Comparison of ENCODE assay signal across 14 cellular contexts in the genomic region with DNA sequence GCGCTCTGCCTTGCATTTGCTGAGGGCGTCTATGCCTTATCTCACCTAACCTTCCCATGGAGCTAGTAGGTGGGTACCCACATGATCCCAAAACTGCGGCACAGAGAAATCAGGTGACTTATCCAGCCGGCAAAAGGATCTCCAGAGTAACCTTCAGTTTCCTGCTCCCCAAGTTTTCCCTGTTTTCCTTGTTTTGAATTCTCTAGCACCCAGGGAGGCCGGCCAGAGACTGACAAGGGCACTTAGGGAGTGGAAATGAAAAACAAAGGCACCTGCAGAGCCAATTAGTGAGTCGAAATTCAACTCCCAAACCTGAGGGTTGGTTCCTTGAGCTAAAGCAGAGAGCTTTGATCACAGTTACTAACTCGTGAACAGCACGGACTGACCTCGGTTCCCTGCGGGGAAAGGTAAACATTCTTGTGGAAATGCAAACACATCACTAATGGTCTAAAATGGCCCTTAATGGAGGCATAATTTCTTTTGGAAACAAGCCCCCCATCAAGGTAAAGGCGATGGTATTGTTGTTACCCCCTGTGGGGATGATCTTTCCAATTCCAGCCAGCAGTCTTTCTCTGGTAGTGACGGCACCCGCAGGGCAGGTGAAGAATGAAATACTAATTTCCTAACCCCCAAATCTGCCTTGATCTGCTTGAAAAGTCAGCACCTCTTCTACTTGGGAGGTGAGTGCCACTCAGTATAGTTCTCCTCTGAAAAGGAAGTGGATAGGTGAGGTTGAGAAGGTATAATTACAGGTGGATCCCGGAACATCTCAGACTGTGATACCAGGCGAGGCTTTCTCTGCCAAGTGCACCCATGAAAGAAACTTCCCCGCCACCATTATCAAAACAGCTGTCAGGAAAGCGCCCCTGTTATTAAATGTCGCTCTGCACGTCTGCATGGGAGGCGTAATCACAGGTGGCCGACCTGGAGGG.
A peak's percentile ranks its signal among the peaks of the same experiment; 100 is the strongest.
DNase-seq lines count a peak whose midpoint lies in the region; ATAC-seq and TF ChIP-seq lines count a peak whose summit lies in the region.
"Had no signal": no experiment of that assay in that cellular context is flagged by ENCODE, and none has a peak within 500 bp of the region (broad histone marks: within the 10 kb centered on the region; RNA-seq: fewer than 3 reads in every experiment).

No MANE protein-coding gene starts in this region.

- H3K27ac Mint-ChIP-seq in type B pancreatic cell, result peak overlapping the region; percentile 50
- H3K27ac Mint-ChIP-seq: activated CD8-positive, alpha-beta T cell treated with anti-CD3 and anti-CD28 coated beads for 36 hours; CD4-positive, CD25-positive, alpha-beta regulatory T cell had no signal

- DNase-seq in NCI-H1105 (lab: John Stamatoyannopoulos, UW) (peak; percentile 98), NCI-H2196 (lab: John Stamatoyannopoulos, UW; ENCODE audit: unreplicated experiment) (peak; percentile 62), iPS DF 4.7 (ENCODE audit: extremely low read depth, low spot score) (peak; percentile 95), type B pancreatic cell (ENCODE audit: extremely low spot score, unreplicated experiment) (no peak), posterior vena cava (ENCODE audit: low spot score) (no peak), KBM-7 (no peak)
- DNase-seq: activated CD8-positive, alpha-beta T cell treated with anti-CD3 and anti-CD28 coated beads for 36 hours; activated effector memory CD4-positive, alpha-beta T cell treated with Interleukin-2 at 50 U/mL for 16 hours; body of pancreas; CD4-positive, CD25-positive, alpha-beta regulatory T cell; GOT3; naive B cell; NK-92 treated with Interleukin-12 subunit alpha and Interleukin-12 subunit beta, amount 100 ng/mL, for 24 hours had no signal

- intact Hi-C loops in posterior vena cava (cut with DNase I), result no loop called here

- in situ Hi-C loops in KBM-7 (cut with MboI; ENCODE audit: low pct_unique_long_range_greater_than_20kb, low sequenced_read_pairs), result no loop called here

- H3K27me3 Mint-ChIP-seq in type B pancreatic cell, result peaks cover 49% of the 10 kb centered on the region
- H3K27me3 Mint-ChIP-seq: CD4-positive, CD25-positive, alpha-beta regulatory T cell had no signal

- H3K9me3 Mint-ChIP-seq in type B pancreatic cell, result no peaks in the 10 kb centered on the region

- TF ChIP-seq CTCF in type B pancreatic cell (conservative IDR thresholded peaks at IDR 0.05), result no peak

- ATAC-seq in HG03520 (IDR thresholded peaks at IDR 0.05; ENCODE audit: unreplicated experiment), result no peak
- ATAC-seq: activated CD8-positive, alpha-beta T cell treated with anti-CD3 and anti-CD28 coated beads for 36 hours; body of pancreas had no signal

- peaks cover 7% of the 10 kb centered on the region for H3K4me1 Mint-ChIP-seq in type B pancreatic cell (ENCODE audit: unreplicated experiment)
- H3K4me1 Mint-ChIP-seq: CD4-positive, CD25-positive, alpha-beta regulatory T cell had no signal

- peak overlapping the region; percentile 74 for H3K4me3 Mint-ChIP-seq in type B pancreatic cell
- H3K4me3 Mint-ChIP-seq: activated CD8-positive, alpha-beta T cell treated with anti-CD3 and anti-CD28 coated beads for 36 hours; CD4-positive, CD25-positive, alpha-beta regulatory T cell had no signal

- no peaks in the 10 kb centered on the region for H3K36me3 Mint-ChIP-seq in type B pancreatic cell
- H3K36me3 Mint-ChIP-seq: CD4-positive, CD25-positive, alpha-beta regulatory T cell had no signal

Comparison
In these comparisons a context has a peak if more than half of its experiments do, and no peak if none do; other contexts are left out.
1. DNase-seq: peak in NCI-H1105 (single experiment), NCI-H2196 (single experiment) and iPS DF 4.7 (single experiment); none in type B pancreatic cell (single experiment), posterior vena cava (single experiment) and KBM-7 (single experiment).